In genomic region chr2:240560480-240561324, GRCh38 we compare ENCODE assay signal across 8 cellular contexts. TPM values are rescaled to one million over a fixed set of nuclear protein-coding genes. Genes with fewer than 3 reads are reported as not detected.
DNase-seq lines count a peak whose midpoint lies in the region; ATAC-seq and TF ChIP-seq lines count a peak whose summit lies in the region.

No MANE protein-coding gene starts in this region.

- peak; percentile 84 for DNase-seq in NCI-H1048 (lab: John Stamatoyannopoulos, UW)
- peak; percentile 79 for DNase-seq in SK-N-MC (ENCODE audit: low read depth, low spot score)
- peak; percentile 75 for DNase-seq in glomerular endothelial cell (ENCODE audit: extremely low read depth, low read depth, low spot score)
- peak; percentile 99 for DNase-seq in osteoblast (ENCODE audit: insufficient read length, low spot score, missing footprints)
- peak; percentile 99 for DNase-seq in thoracic aorta (ENCODE audit: low spot score)

- H3K9me3 ChIP-seq in SK-N-MC (ENCODE audit: low read depth, low read length), result no peaks in the 10 kb centered on the region
- no peaks in the 10 kb centered on the region for H3K9me3 ChIP-seq in osteoblast (ENCODE audit: low read depth, low read length)
- H3K9me3 ChIP-seq in thoracic aorta, result no peaks in the 10 kb centered on the region

- H3K4me3 ChIP-seq in GM08714 (ENCODE audit: low read length) (peak overlapping the region; percentile 95), SK-N-MC (peak overlapping the region; percentile 87), osteoblast (ENCODE audit: insufficient read depth, low read length) (peak overlapping the region; percentile 83), thoracic aorta (peak overlapping the region; percentile 96)

- peak; percentile 54 for ATAC-seq in HG02571 (IDR thresholded peaks at IDR 0.05; ENCODE audit: unreplicated experiment)
- ATAC-seq in thoracic aorta (ENCODE audit: insufficient number of reproducible peaks, low FRiP score, low read depth), result peak; percentile 93

- H3K36me3 ChIP-seq in SK-N-MC (ENCODE audit: insufficient read depth, low read length), result 0 out of 2 replicates have a peak, but pooled peaks cover 4% of the 10 kb centered on the region
- peaks cover 3% of the 10 kb centered on the region for H3K36me3 ChIP-seq in osteoblast (ENCODE audit: insufficient read depth, low read length)
- H3K36me3 ChIP-seq in thoracic aorta, result no peaks in the 10 kb centered on the region

- H3K27ac ChIP-seq in SK-N-MC (peak overlapping the region; percentile 89), osteoblast (ENCODE audit: low read depth, low read length) (peak overlapping the region; percentile 92), thoracic aorta (peak overlapping the region; percentile 99)

- H3K4me3 Mint-ChIP-seq in activated naive CD4-positive, alpha-beta T cell treated with anti-CD3 and anti-CD28 coated beads, Interleukin-2, amount 50 U/mL, for 24 hours, result peak overlapping the region; percentile 90

- peak overlapping the region; percentile 92 for H3K27ac Mint-ChIP-seq in activated naive CD4-positive, alpha-beta T cell treated with anti-CD3 and anti-CD28 coated beads, Interleukin-2, amount 50 U/mL, for 24 hours

- H3K4me2 ChIP-seq in osteoblast (ENCODE audit: insufficient read depth, low read length), result peak overlapping the region; percentile 95

- H3K4me1 ChIP-seq in osteoblast (ENCODE audit: insufficient read depth, low read length) (peaks cover 37% of the 10 kb centered on the region), thoracic aorta (ENCODE audit: control insufficient read depth in 1 of 2, low read depth in 2 of 2) (peaks cover 33 to 57% of the 10 kb centered on the region in 2 donors)

- H3K36me3 Mint-ChIP-seq in activated naive CD4-positive, alpha-beta T cell treated with anti-CD3 and anti-CD28 coated beads, Interleukin-2, amount 50 U/mL, for 24 hours, result peaks cover 12% of the 10 kb centered on the region

- H3K79me2 ChIP-seq in osteoblast (ENCODE audit: insufficient read depth, low read length), result peaks cover 33% of the 10 kb centered on the region

- H3K9me3 Mint-ChIP-seq in activated naive CD4-positive, alpha-beta T cell treated with anti-CD3 and anti-CD28 coated beads, Interleukin-2, amount 50 U/mL, for 24 hours, result no peaks in the 10 kb centered on the region

- peak; percentile 27 for TF ChIP-seq CTCF in osteoblast (IDR thresholded peaks at IDR 0.05; ENCODE audit: extremely low read depth, low read depth, low read length)
- peak; percentile 50 for TF ChIP-seq CTCF in thoracic aorta (IDR thresholded peaks at IDR 0.05)

- H3K9ac ChIP-seq in SK-N-MC (ENCODE audit: insufficient read length), result peak overlapping the region; percentile 94

- H3K27me3 ChIP-seq in osteoblast (ENCODE audit: insufficient read depth, low read length), result no peaks in the 10 kb centered on the region
- no peaks in the 10 kb centered on the region for H3K27me3 ChIP-seq in thoracic aorta (replicated peaks; ENCODE audit: insufficient read depth)

- H2AFZ ChIP-seq in osteoblast (ENCODE audit: low read length), result peak overlapping the region; percentile 78

- H4K20me1 ChIP-seq in osteoblast (ENCODE audit: insufficient read depth, low read length), result peaks cover 21% of the 10 kb centered on the region

- peaks cover 73% of the 10 kb centered on the region for H3K4me1 Mint-ChIP-seq in activated naive CD4-positive, alpha-beta T cell treated with anti-CD3 and anti-CD28 coated beads, Interleukin-2, amount 50 U/mL, for 24 hours

- H3K27me3 Mint-ChIP-seq in activated naive CD4-positive, alpha-beta T cell treated with anti-CD3 and anti-CD28 coated beads, Interleukin-2, amount 50 U/mL, for 24 hours, result no peaks in the 10 kb centered on the region

RNA-seq across cellular contexts. Expression of gene DUSP28, which starts 0.5 kb away (rescaled TPM):
- total RNA-seq in glomerular endothelial cell (1.8 and 3.1 TPM in 2 replicates), osteoblast (3.2 and 4.7 TPM in 2 replicates), thoracic aorta (10 to 100 TPM in 1 of 2 donors, 1 to 10 TPM in 1; 5.8 to 14.3 TPM)

RNA-seq across cellular contexts. Expression of gene ANKMY1, which starts 2.9 kb away (rescaled TPM):
- 7.1 and 8.3 TPM in 2 replicates for total RNA-seq in glomerular endothelial cell
- 11.2 and 11.5 TPM in 2 replicates for total RNA-seq in osteoblast
- 10 to 100 TPM; 20.0 to 44.8 TPM for total RNA-seq in thoracic aorta

RNA-seq across cellular contexts. Expression of gene RNPEPL1, which starts 7.6 kb away (rescaled TPM):
- total RNA-seq in glomerular endothelial cell (108 and 141 TPM in 2 replicates), osteoblast (13.0 and 14.7 TPM in 2 replicates), thoracic aorta (100 to 1,000 TPM in 1 of 2 donors, 10 to 100 TPM in 1; 71.1 to 101 TPM)

RNA-seq across cellular contexts. Expression of gene CAPN10, which starts 25.8 kb away (rescaled TPM):
- total RNA-seq in glomerular endothelial cell (23.3 and 32.1 TPM in 2 replicates), osteoblast (21.0 and 22.1 TPM in 2 replicates), thoracic aorta (10 to 100 TPM; 33.3 to 38.2 TPM)

Comparison
In these comparisons a context has a peak if more than half of its experiments do, and no peak if none do; other contexts are left out.
1. Peak in every context shown above with its lines: DNase-seq, ATAC-seq, H3K4me3 ChIP-seq and H3K27ac ChIP-seq.